11 cellular contexts compared by ENCODE assay signal in genomic region chr15:67832031-67832551, GRCh38. TPM values are rescaled to one million over a fixed set of nuclear protein-coding genes. Genes with fewer than 3 reads are reported as not detected.
DNase-seq lines count a peak whose midpoint lies in the region; ATAC-seq and TF ChIP-seq lines count a peak whose summit lies in the region.
"Had no signal": no experiment of that assay in that cellular context is flagged by ENCODE, and none has a peak within 500 bp of the region (broad histone marks: within the 10 kb centered on the region; RNA-seq: fewer than 3 reads in every experiment).

No MANE protein-coding gene starts in this region.

- TF ChIP-seq CTCF in AG09319 (IDR thresholded peaks at IDR 0.05; ENCODE audit: low read depth, low read length): peak; percentile 30
- TF ChIP-seq CTCF in GM12873 (IDR thresholded peaks at IDR 0.05; ENCODE audit: insufficient read depth, low read depth, low read length, missing control alignments): peak; percentile 36
- TF ChIP-seq CTCF in Panc1 (IDR thresholded peaks at IDR 0.05): peak; percentile 75
- peak; percentile 53 for TF ChIP-seq CTCF in fibroblast of villous mesenchyme (IDR thresholded peaks at IDR 0.05; ENCODE audit: insufficient read depth, low read depth, low read length)

- no peaks in the 10 kb centered on the region for H3K36me3 ChIP-seq in Panc1 (ENCODE audit: control insufficient read depth, insufficient read depth, low read length)

- H3K27ac ChIP-seq in Panc1 (ENCODE audit: low read length): no peak overlapping the region
- H3K27ac ChIP-seq: HL-60 had no signal

- CTCF ChIA-PET in Panc1 (lab: Charles Lee): interaction anchor here (0.6 to 1.6 kb wide), 5 partner anchors 331 to 886 kb away, joined by 3 to 7 read pairs (median 3); no protein-coding TSS in a partner anchor

- no peaks in the 10 kb centered on the region for H3K9me3 ChIP-seq in Panc1 (ENCODE audit: control insufficient read depth, insufficient read depth, low read depth, low read length)

- DNase-seq in AG09319 (ENCODE audit: extremely low read depth, low read depth): no peak
- DNase-seq in Panc1 (ENCODE audit: low read depth, low spot score): no peak
- DNase-seq in fibroblast of villous mesenchyme (ENCODE audit: low read depth): peak; percentile 38
- no peak for DNase-seq in AG08395 (ENCODE audit: low spot score)
- DNase-seq in cerebellum (ENCODE audit: low spot score): no peak
- DNase-seq in activated naive CD4-positive, alpha-beta T cell (lab: John Stamatoyannopoulos, UW): no peak

- intact Hi-C loops in Panc1 (cut with micrococcal nuclease; ENCODE audit: unreplicated experiment): loop anchor here (10.0 kb wide), 2 partner anchors 447 to 587 kb away; no protein-coding TSS in a partner anchor

- in situ Hi-C loops in Panc1 (cut with HindIII; ENCODE audit: low pct_unique_long_range_greater_than_20kb, low sequenced_read_pairs): no loop called here

- BruUV-seq in Panc1 (replicated peaks; lab: Mats Ljungman, UMichigan): no TSS peak

- POLR2A ChIA-PET in Panc1 (lab: Charles Lee): interaction anchor here (0.7 kb wide), 1 partner anchor 177 kb away, joined by 4 read pairs; no protein-coding TSS in a partner anchor

- peaks cover 11% of the 10 kb centered on the region for H3K4me1 ChIP-seq in Panc1 (ENCODE audit: control insufficient read depth, insufficient read depth, low read length)

- H3K27me3 ChIP-seq in Panc1 (ENCODE audit: control insufficient read depth, insufficient read depth, low read length): no peaks in the 10 kb centered on the region

- H3K4me3 ChIP-seq in Panc1 (ENCODE audit: low read depth in 2 of 2, low read length in 2 of 2) (no peak overlapping the region), fibroblast of villous mesenchyme (ENCODE audit: low read depth, low read length) (no peak overlapping the region)

- ATAC-seq in Panc1: peak; percentile 60
- ATAC-seq in HG03025 (IDR thresholded peaks at IDR 0.05; ENCODE audit: low FRiP score, unreplicated experiment): no peak
- ATAC-seq: stimulated activated naive CD8-positive, alpha-beta T cell treated with anti-CD3 and anti-CD28 coated beads, Interleukin-15, amount 100 ng/mL, for 72 hours had no signal

RNA-seq across cellular contexts. Expression of gene SKOR1, which starts 6.8 kb away (rescaled TPM):
- total RNA-seq in Panc1 (2021; ENCODE audit: unreplicated experiment): 0.21 TPM
- 0.12 TPM for polyA plus RNA-seq in Panc1 (2012; ENCODE audit: insufficient read length)
- 0.32 TPM in 1 of 2 replicates, not detected in the other for total RNA-seq in fibroblast of villous mesenchyme
- 14.9 TPM for total RNA-seq in cerebellum

RNA-seq across cellular contexts. Expression of gene RNU6-1, which starts 7.8 kb away (rescaled TPM):
- total RNA-seq in Panc1 (2021; ENCODE audit: unreplicated experiment) (not detected), fibroblast of villous mesenchyme (not detected in 2 replicates), cerebellum (not detected)
- not detected for polyA plus RNA-seq in Panc1 (2012; ENCODE audit: insufficient read length)
- polyA plus RNA-seq: neural cell had no signal

Comparison
In these comparisons a context has a peak if more than half of its experiments do, and no peak if none do; other contexts are left out.
1. RNA of gene SKOR1, which starts 6.8 kb away (total RNA-seq): 14.9 TPM in cerebellum (single experiment); 0.21 TPM in Panc1 (single experiment) and 0.32 TPM in fibroblast of villous mesenchyme; every median in the first group is over 10 times any median in the second.
2. Peak in every context shown above with its lines, with median percentiles within 50 percentile points of each other: CTCF ChIP-seq.